8 cellular contexts compared by ENCODE assay signal in genomic region chr18:62324355-62324828, GRCh38. TPM values are rescaled to one million over a fixed set of nuclear protein-coding genes. Genes with fewer than 3 reads are reported as not detected.
A peak's percentile ranks its signal among the peaks of the same experiment; 100 is the strongest.
DNase-seq lines count a peak whose midpoint lies in the region; ATAC-seq and TF ChIP-seq lines count a peak whose summit lies in the region.

No MANE protein-coding gene starts in this region.

- H3K27ac ChIP-seq in coronary artery: no peak overlapping the region

- H3K4me3 Mint-ChIP-seq in neural crest cell: peak overlapping the region; percentile 74

- H3K27me3 Mint-ChIP-seq in neural crest cell (ENCODE audit: low read depth): peaks cover 83% of the 10 kb centered on the region

- H3K4me3 ChIP-seq in GM08714 (ENCODE audit: low read length) (peak overlapping the region; percentile 31; the same call in 1 of the 2 replicates), coronary artery (peak overlapping the region; percentile 71)

- ATAC-seq in HG03442 (IDR thresholded peaks at IDR 0.05; ENCODE audit: unreplicated experiment): no peak

- intact Hi-C loops in cardiac septum (cut with DNase I): no loop called here

- no peaks in the 10 kb centered on the region for H3K9me3 Mint-ChIP-seq in neural crest cell

- peaks cover 10% of the 10 kb centered on the region for H3K4me1 Mint-ChIP-seq in neural crest cell

- H3K27ac Mint-ChIP-seq in neural crest cell (ENCODE audit: unreplicated experiment): no peak overlapping the region

- DNase-seq in NOMO-1 (lab: John Stamatoyannopoulos, UW; ENCODE audit: unreplicated experiment in 2 of 2) (peak; percentile 41 to 75), coronary artery (ENCODE audit: low spot score) (no peak), neural crest cell (ENCODE audit: low read depth, low spot score) (no peak), NCI-H774 (lab: John Stamatoyannopoulos, UW) (no peak), NCI-H524 treated with DMSO at 0.1 percent for 48 hours (lab: John Stamatoyannopoulos, UW) (no peak), cardiac septum (ENCODE audit: low spot score) (no peak)

- H3K36me3 Mint-ChIP-seq in neural crest cell (ENCODE audit: low read depth): no peaks in the 10 kb centered on the region

- no peak for TF ChIP-seq CTCF in coronary artery (IDR thresholded peaks at IDR 0.05)
- no peak for TF ChIP-seq CTCF in neural crest cell (conservative IDR thresholded peaks at IDR 0.05)

RNA-seq across cellular contexts. Expression of gene TNFRSF11A, which starts 0.7 kb away (rescaled TPM):
- total RNA-seq in neural crest cell (0.05 and 0.16 TPM in 2 replicates), cardiac septum (1.0 TPM)

Comparison
In these comparisons a context has a peak if more than half of its experiments do, and no peak if none do; other contexts are left out.
1. DNase-seq: peak in NOMO-1 (2 of 2); none in coronary artery (single experiment), neural crest cell (single experiment), NCI-H774 (single experiment), NCI-H524 treated with DMSO at 0.1 percent for 48 hours (single experiment) and cardiac septum (single experiment).